In the genomic region with DNA sequence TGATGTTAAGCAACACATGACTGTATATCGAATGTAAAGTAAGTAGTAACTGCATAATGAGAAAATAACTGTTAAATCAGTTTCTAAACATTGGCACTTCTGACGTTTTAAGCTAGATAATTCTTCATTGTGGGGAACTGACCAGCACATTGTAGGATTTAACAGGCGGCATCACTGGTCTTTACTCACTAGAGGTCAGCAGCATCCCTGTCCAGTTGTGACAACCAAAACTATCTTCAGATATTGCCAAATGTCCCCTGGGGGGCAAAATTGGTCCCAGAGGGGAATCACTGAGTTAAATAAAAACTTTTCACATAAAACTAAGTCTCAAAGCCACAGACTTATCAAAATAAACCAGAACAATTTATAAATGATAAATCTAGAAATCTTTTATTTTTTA, we compare ENCODE assay signal across 16 cellular contexts.
DNase-seq lines count a peak whose midpoint lies in the region; ATAC-seq, FAIRE-seq and TF ChIP-seq lines count a peak whose summit lies in the region.
"Had no signal": no experiment of that assay in that cellular context is flagged by ENCODE, and none has a peak within 500 bp of the region (broad histone marks: within the 10 kb centered on the region; RNA-seq: fewer than 3 reads in every experiment).

No MANE protein-coding gene starts in this region.

- H3K4me3 ChIP-seq in NB4 (ENCODE audit: low read depth, low read length) (no peak overlapping the region), cardiac fibroblast (replicated peaks in 1 of 2; ENCODE audit: low read depth in 2 of 2, low read length in 2 of 2) (no peak overlapping the region)

- TF ChIP-seq CTCF in C4-2B (conservative IDR thresholded peaks at IDR 0.05) (peak; percentile 30), NB4 (IDR thresholded peaks at IDR 0.05; ENCODE audit: low read depth, low read length) (peak; percentile 21), cardiac fibroblast (IDR thresholded peaks at IDR 0.05; ENCODE audit: low read depth, low read length) (peak; percentile 28)

- TF ChIP-seq POLR2A in NB4 (IDR thresholded peaks at IDR 0.05; ENCODE audit: extremely low read depth, insufficient read length) (no peak), H54 (IDR thresholded peaks at IDR 0.05; ENCODE audit: low read depth, low read length) (no peak)

- ATAC-seq in GM18520 (IDR thresholded peaks at IDR 0.05; ENCODE audit: unreplicated experiment), result no peak
- no peak for ATAC-seq in HG02840 (IDR thresholded peaks at IDR 0.05; ENCODE audit: low FRiP score, unreplicated experiment)
- ATAC-seq: natural killer cell, WTC11 had no signal

- FAIRE-seq in H54 (lab: Jason Lieb, UNC) (no peak), urothelium cell line (lab: Jason Lieb, UNC) (no peak)
- FAIRE-seq: colon, GM18507 had no signal

- no peak overlapping the region for H3K27ac ChIP-seq in C4-2B

- DNase-seq in NB4 (ENCODE audit: low read depth), result peak; percentile 56
- peak; percentile 21 to 39 for DNase-seq in cardiac fibroblast (ENCODE audit: low read depth in 2 of 2)
- DNase-seq in medulla oblongata (ENCODE audit: extremely low spot score), result peak; percentile 27
- DNase-seq in H54 (ENCODE audit: insufficient read length, low spot score), result no peak
- no peak for DNase-seq in urothelium cell line (ENCODE audit: low spot score)
- DNase-seq: activated naive CD4-positive, alpha-beta T cell treated with anti-CD3 and anti-CD28 coated beads, Interleukin-2, amount 50 U/mL, for 16 hours; CD4-positive, CD25-positive, alpha-beta regulatory T cell; islet precursor cell; natural killer cell; NCI-H1694 had no signal

Comparison
In these comparisons a context has a peak if more than half of its experiments do, and no peak if none do; other contexts are left out.
1. DNase-seq: peak in NB4 (single experiment), cardiac fibroblast (2 of 2) and medulla oblongata (single experiment); none in H54 (single experiment) and urothelium cell line (single experiment).
2. Peak in every context shown above with its lines, with median percentiles within 50 percentile points of each other: CTCF ChIP-seq.